ENCODE assay signal across 18 cellular contexts in genomic region chr11:118318112-118319030, GRCh38. TPM values are rescaled to one million over a fixed set of nuclear protein-coding genes. Genes with fewer than 3 reads are reported as not detected.
DNase-seq lines count a peak whose midpoint lies in the region; ATAC-seq, FAIRE-seq and TF ChIP-seq lines count a peak whose summit lies in the region.
"Had no signal": no experiment of that assay in that cellular context is flagged by ENCODE, and none has a peak within 500 bp of the region (broad histone marks: within the 10 kb centered on the region; RNA-seq: fewer than 3 reads in every experiment).

No MANE protein-coding gene starts in this region.

- no peaks in the 10 kb centered on the region for H3K27me3 Mint-ChIP-seq in activated naive CD4-positive, alpha-beta T cell treated with anti-CD3 and anti-CD28 coated beads, Interleukin-2, amount 10 ng/mL, durations not matched to agents 7 days and 5 days
- peaks cover 37% of the 10 kb centered on the region for H3K27me3 Mint-ChIP-seq in astrocyte (ENCODE audit: low read depth, unreplicated experiment)

- H3K79me2 ChIP-seq in astrocyte (ENCODE audit: insufficient read depth, low read length) = no peaks in the 10 kb centered on the region

- intact Hi-C loops in spleen (cut with DNase I; ENCODE audit: low total_unique reads) = no loop called here
- intact Hi-C loops in psoas muscle (cut with DNase I) = no loop called here

- H3K4me1 ChIP-seq in astrocyte (ENCODE audit: insufficient read depth, low read length) = peaks cover 8% of the 10 kb centered on the region
- H3K4me1 ChIP-seq in spleen = peaks cover 23 to 96% (median 68%) of the 10 kb centered on the region in 6 donors
- no peaks in the 10 kb centered on the region for H3K4me1 ChIP-seq in psoas muscle

- H3K4me3 Mint-ChIP-seq in activated naive CD4-positive, alpha-beta T cell treated with anti-CD3 and anti-CD28 coated beads, Interleukin-2, amount 10 ng/mL, durations not matched to agents 7 days and 5 days = no peak overlapping the region
- no peak overlapping the region for H3K4me3 Mint-ChIP-seq in astrocyte (ENCODE audit: unreplicated experiment)
- H3K4me3 Mint-ChIP-seq: activated naive CD4-positive, alpha-beta T cell treated with anti-CD3 and anti-CD28 coated beads for 36 hours had no signal

- H3K36me3 ChIP-seq in astrocyte (ENCODE audit: insufficient read depth, low read length) = no peaks in the 10 kb centered on the region
- peaks cover 0 to 13% (median 0%) of the 10 kb centered on the region in 6 donors for H3K36me3 ChIP-seq in spleen
- no peaks in the 10 kb centered on the region for H3K36me3 ChIP-seq in psoas muscle (ENCODE audit: insufficient read depth in 1 of 2, low read depth in 1 of 2)
- H3K36me3 ChIP-seq: suprapubic skin had no signal

- TF ChIP-seq POLR2A in spleen (IDR thresholded peaks at IDR 0.05) = no peak

- no peak overlapping the region for H3K9ac ChIP-seq in astrocyte (ENCODE audit: low read length)

- peak overlapping the region; percentile 97 for H3K27ac Mint-ChIP-seq in activated naive CD4-positive, alpha-beta T cell treated with anti-CD3 and anti-CD28 coated beads, Interleukin-2, amount 10 ng/mL, durations not matched to agents 7 days and 5 days
- H3K27ac Mint-ChIP-seq in astrocyte (ENCODE audit: unreplicated experiment) = peak overlapping the region; percentile 21

- H3K4me2 ChIP-seq in astrocyte (ENCODE audit: low read length) = no peak overlapping the region

- whole genome bisulfite sequencing in spleen, 5 donors = 80 to 84% (median 82%) methylated on average over 15 of the region's 15 CpGs
- 89 to 90% (median 90%) methylated on average over 15 of the region's 15 CpGs for WGBS in psoas muscle, 3 donors

- H2AFZ ChIP-seq in astrocyte (ENCODE audit: low read depth, low read length) = no peak overlapping the region

- ATAC-seq in psoas muscle (no peak), HG02798 (IDR thresholded peaks at IDR 0.05; ENCODE audit: poor library complexity, unreplicated experiment) (no peak)

- H3K9me3 ChIP-seq in astrocyte (ENCODE audit: insufficient read depth, low read depth, low read length) (no peaks in the 10 kb centered on the region), spleen (no peaks in the 10 kb centered on the region), psoas muscle (no peaks in the 10 kb centered on the region)
- H3K9me3 ChIP-seq: suprapubic skin had no signal

- no peak for DNase-seq in activated naive CD4-positive, alpha-beta T cell treated with anti-CD3 and anti-CD28 coated beads, Interleukin-2, amount 10 ng/mL, durations not matched to agents 7 days and 5 days
- DNase-seq in activated naive CD4-positive, alpha-beta T cell treated with Interleukin-2 at 50 U/mL for 16 hours = no peak
- DNase-seq in NAMALWA (ENCODE audit: low spot score) = peak; percentile 54
- no peak for DNase-seq in astrocyte (ENCODE audit: low read depth)
- no peak for DNase-seq in spleen
- DNase-seq in iPS-NIHi7 (ENCODE audit: extremely low spot score) = no peak
- DNase-seq in psoas muscle = no peak
- DNase-seq: activated naive CD4-positive, alpha-beta T cell treated with anti-CD3 and anti-CD28 coated beads for 36 hours; central memory CD4-positive, alpha-beta T cell; NCI-H1694; NCI-H526 treated with DMSO at 0.1 percent for 48 hours had no signal

- CTCF ChIA-PET in activated naive CD4-positive, alpha-beta T cell treated with anti-CD3 and anti-CD28 coated beads, Interleukin-2, amount 10 ng/mL, durations not matched to agents 7 days and 5 days (lab: Charles Lee) = no interaction called here

- no peaks in the 10 kb centered on the region for H4K20me1 ChIP-seq in astrocyte (ENCODE audit: insufficient read depth, low read length)

- no peak for TF ChIP-seq CTCF in astrocyte (IDR thresholded peaks at IDR 0.05; ENCODE audit: insufficient read depth, low read depth, low read length)
- TF ChIP-seq CTCF in spleen (IDR thresholded peaks at IDR 0.05 in 8 of 11, conservative IDR thresholded peaks at IDR 0.05 in 3 of 11) = no peak
- no peak for TF ChIP-seq CTCF in psoas muscle (IDR thresholded peaks at IDR 0.05)

- peaks cover 81% of the 10 kb centered on the region for H3K4me1 Mint-ChIP-seq in activated naive CD4-positive, alpha-beta T cell treated with anti-CD3 and anti-CD28 coated beads, Interleukin-2, amount 10 ng/mL, durations not matched to agents 7 days and 5 days
- H3K4me1 Mint-ChIP-seq in astrocyte (ENCODE audit: low read depth, unreplicated experiment) = peaks cover 8% of the 10 kb centered on the region

- H3K36me3 Mint-ChIP-seq in activated naive CD4-positive, alpha-beta T cell treated with anti-CD3 and anti-CD28 coated beads, Interleukin-2, amount 10 ng/mL, durations not matched to agents 7 days and 5 days = peaks cover 55% of the 10 kb centered on the region
- H3K36me3 Mint-ChIP-seq in astrocyte (ENCODE audit: low read depth, unreplicated experiment) = no peaks in the 10 kb centered on the region

- no peaks in the 10 kb centered on the region for H3K9me3 Mint-ChIP-seq in activated naive CD4-positive, alpha-beta T cell treated with anti-CD3 and anti-CD28 coated beads, Interleukin-2, amount 10 ng/mL, durations not matched to agents 7 days and 5 days
- peaks cover 8% of the 10 kb centered on the region for H3K9me3 Mint-ChIP-seq in astrocyte (ENCODE audit: unreplicated experiment)
- H3K9me3 Mint-ChIP-seq: activated naive CD4-positive, alpha-beta T cell treated with anti-CD3 and anti-CD28 coated beads for 36 hours had no signal

- H3K27me3 ChIP-seq in astrocyte (ENCODE audit: insufficient read depth, low read length) (peaks cover 9% of the 10 kb centered on the region), spleen (replicated peaks in 1 of 7) (peaks cover 0 to 21% (median 4%) of the 10 kb centered on the region in 7 donors), psoas muscle (ENCODE audit: insufficient read depth in 3 of 3, low read length in 2 of 3) (peaks cover 0 to 17% (median 11%) of the 10 kb centered on the region in 3 donors)

- H3K27ac ChIP-seq in astrocyte (ENCODE audit: low read depth, low read length) = no peak overlapping the region
- peak overlapping the region in 5 of 8 donors; percentile 22 to 84 (median 80) for H3K27ac ChIP-seq in spleen
- no peak overlapping the region for H3K27ac ChIP-seq in psoas muscle
- H3K27ac ChIP-seq: suprapubic skin had no signal

- FAIRE-seq in astrocyte (lab: Jason Lieb, UNC) = no peak
- FAIRE-seq: endothelial cell of umbilical vein, TTC549 had no signal

- H3K4me3 ChIP-seq in astrocyte (ENCODE audit: insufficient read depth, low read depth, low read length) = no peak overlapping the region
- no peak overlapping the region for H3K4me3 ChIP-seq in spleen
- H3K4me3 ChIP-seq in psoas muscle = no peak overlapping the region
- H3K4me3 ChIP-seq: suprapubic skin had no signal

RNA-seq across cellular contexts. Expression of gene CD3E, which starts 13.8 kb away (rescaled TPM):
- total RNA-seq in astrocyte (not detected in 2 replicates), spleen (10 to 100 TPM; 49.1 to 89.2 (median 60.0) TPM), psoas muscle (1 to 10 TPM in 1 of 4 donors, under 1 TPM in 3; 0.24 to 1.2 (median 0.67) TPM)
- polyA plus RNA-seq in spleen (10 to 100 TPM; 20.5 to 51.4 (median 32.9) TPM), psoas muscle (under 1 TPM; 0.15 to 0.27 (median 0.22) TPM)
- total RNA-seq: Daoy, endothelial cell of umbilical vein, H4, osteoblast had no signal
- polyA plus RNA-seq: endothelial cell of umbilical vein had no signal

RNA-seq across cellular contexts. Expression of gene CD3D, which starts 24.1 kb away (rescaled TPM):
- total RNA-seq in astrocyte = 0.61 TPM in 1 of 2 replicates, not detected in the other
- 10 to 100 TPM; 27.3 to 70.0 (median 43.0) TPM for total RNA-seq in spleen
- polyA plus RNA-seq in spleen = 10 to 100 TPM; 28.6 to 70.7 (median 31.7) TPM
- under 1 TPM in 3 of 4 donors, not detected in 1; 0.45 to 0.81 (median 0.50) TPM for total RNA-seq in psoas muscle
- under 1 TPM; 0.12 to 0.20 (median 0.19) TPM for polyA plus RNA-seq in psoas muscle
- total RNA-seq: endothelial cell of umbilical vein, H4, osteoblast had no signal
- polyA plus RNA-seq: endothelial cell of umbilical vein had no signal

RNA-seq across cellular contexts. Expression of gene CD3G, which starts 25.8 kb away (rescaled TPM):
- total RNA-seq in astrocyte (not detected in 2 replicates), spleen (10 to 100 TPM; 15.7 to 30.5 (median 20.2) TPM), psoas muscle (under 1 TPM; 0.26 to 0.71 (median 0.57) TPM)
- polyA plus RNA-seq in spleen (1 to 10 TPM; 1.4 to 3.9 (median 3.5) TPM), psoas muscle (under 1 TPM; 0.01 to 0.05 (median 0.04) TPM)
- total RNA-seq: Daoy, endothelial cell of umbilical vein, H4, osteoblast had no signal
- polyA plus RNA-seq: endothelial cell of umbilical vein had no signal

RNA-seq across cellular contexts. Expression of gene UBE4A, which starts 41.0 kb away (rescaled TPM):
- total RNA-seq in astrocyte = 38.8 and 40.6 TPM in 2 replicates
- 10 to 100 TPM; 31.8 to 55.6 (median 42.8) TPM for total RNA-seq in spleen
- 10 to 100 TPM; 13.0 to 17.8 (median 13.6) TPM for polyA plus RNA-seq in spleen
- total RNA-seq in psoas muscle = 10 to 100 TPM; 21.0 to 42.3 (median 33.0) TPM
- polyA plus RNA-seq in psoas muscle = 10 to 100 TPM; 15.0 to 31.1 (median 16.8) TPM

RNA-seq across cellular contexts. Expression of gene MPZL2, which starts 54.3 kb away (rescaled TPM):
- 0.50 and 0.95 TPM in 2 replicates for total RNA-seq in astrocyte
- total RNA-seq in spleen = 10 to 100 TPM in 3 of 7 donors, 1 to 10 TPM in 4; 7.0 to 18.4 (median 9.8) TPM
- 1 to 10 TPM; 1.6 to 2.0 (median 1.8) TPM for polyA plus RNA-seq in spleen
- 1 to 10 TPM; 1.1 to 8.1 (median 3.5) TPM for total RNA-seq in psoas muscle
- 1 to 10 TPM; 1.0 to 3.9 (median 2.7) TPM for polyA plus RNA-seq in psoas muscle
- total RNA-seq: osteoblast had no signal

Comparison
In these comparisons a context has a peak if more than half of its experiments do, and no peak if none do; other contexts are left out.
1. H3K27ac ChIP-seq: peak in spleen (5 of 8); none in astrocyte (single experiment) and psoas muscle (single experiment).
2. RNA of gene CD3E, which starts 13.8 kb away (total RNA-seq): 49.1 to 89.2 TPM in spleen; 0.24 to 1.2 TPM in psoas muscle and not detected in astrocyte; every median in the first group is over 10 times any median in the second.
3. RNA of gene CD3D, which starts 24.1 kb away (total RNA-seq): 27.3 to 70.0 TPM in spleen; 0.61 TPM in astrocyte and 0.45 to 0.81 TPM in psoas muscle; every median in the first group is over 10 times any median in the second.
4. RNA of gene CD3G, which starts 25.8 kb away (total RNA-seq): 15.7 to 30.5 TPM in spleen; 0.26 to 0.71 TPM in psoas muscle and not detected in astrocyte; every median in the first group is over 4 times any median in the second.